14 cellular contexts compared by ENCODE assay signal in the genomic region with DNA sequence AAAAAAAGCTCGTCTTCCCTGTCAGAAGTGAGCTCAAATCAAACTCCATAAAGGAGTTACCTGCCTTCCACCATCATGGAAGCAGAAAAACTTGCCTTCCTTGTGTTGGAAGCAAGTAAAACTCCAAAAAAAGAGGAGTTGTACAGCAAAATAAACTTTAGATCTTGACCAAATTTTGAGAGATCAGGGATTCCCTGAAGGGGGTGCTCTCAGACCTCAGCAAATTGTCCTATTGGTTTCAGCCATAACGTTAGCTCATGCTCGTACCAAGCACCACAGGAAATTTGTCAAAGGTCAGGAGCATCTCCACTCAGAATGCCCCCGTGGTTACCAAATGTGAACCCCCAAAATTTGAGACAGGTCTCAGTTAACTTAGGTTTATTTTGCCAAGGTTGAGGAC. TPM values are rescaled to one million over a fixed set of nuclear protein-coding genes. Genes with fewer than 3 reads are reported as not detected.
DNase-seq lines count a peak whose midpoint lies in the region; ATAC-seq and TF ChIP-seq lines count a peak whose summit lies in the region.
"Not testable (repeated sequence)": the region's sequence is repeated elsewhere in the genome, so short reads cannot be mapped to it uniquely, and the experiment has no call there.
"Had no signal": no experiment of that assay in that cellular context is flagged by ENCODE, and none has a peak within 500 bp of the region (broad histone marks: within the 10 kb centered on the region; RNA-seq: fewer than 3 reads in every experiment).

No MANE protein-coding gene starts in this region.

- H4K5ac ChIP-seq in mesendoderm (ENCODE audit: low read length): not testable (repeated sequence)

- TF ChIP-seq CTCF in GM12872 (IDR thresholded peaks at IDR 0.05; ENCODE audit: insufficient read depth, low read depth, low read length): peak; percentile 29; the same call in 1 of the 3 replicates
- not testable (repeated sequence) for TF ChIP-seq CTCF in Peyer's patch (IDR thresholded peaks at IDR 0.05); colonic mucosa (IDR thresholded peaks at IDR 0.05); stomach (IDR thresholded peaks at IDR 0.05)

- not testable (repeated sequence) for TF ChIP-seq POLR2A in Peyer's patch (IDR thresholded peaks at IDR 0.05); stomach (IDR thresholded peaks at IDR 0.05)

- H3K9ac ChIP-seq in colonic mucosa (ENCODE audit: low read depth in 2 of 2, low read length in 2 of 2); mesendoderm (ENCODE audit: low read length): not testable (repeated sequence)

- H2AK5ac ChIP-seq in mesendoderm (ENCODE audit: low read length): not testable (repeated sequence)

- H3K4me1 ChIP-seq in Peyer's patch (peaks cover 0 to 33% (median 0%) of the 10 kb centered on the region in 4 donors), stomach (peaks cover 19 to 41% (median 21%) of the 10 kb centered on the region in 4 donors)
- H3K4me1 ChIP-seq in colonic mucosa; mesendoderm (ENCODE audit: control insufficient read depth, low read depth, low read length): not testable (repeated sequence)

- not testable (repeated sequence) for H3K23ac ChIP-seq in mesendoderm (ENCODE audit: low read length)

- H3K27ac ChIP-seq in Peyer's patch (peak overlapping the region in 3 of 4 donors; percentile 40 to 77 (median 73)), colonic mucosa (peak overlapping the region; percentile 80), stomach (peak overlapping the region in 4 of 5 donors; percentile 40 to 69 (median 56))
- H3K27ac ChIP-seq in mesendoderm (ENCODE audit: low read depth, low read length): not testable (repeated sequence)

- H2BK120ac ChIP-seq in mesendoderm (ENCODE audit: low read depth, low read length): not testable (repeated sequence)

- ATAC-seq in left lobe of liver: peak; percentile 26

- not testable (repeated sequence) for H3K4ac ChIP-seq in mesendoderm (ENCODE audit: low read depth, low read length)

- not testable (repeated sequence) for DNase-seq in Peyer's patch; colonic mucosa; left lobe of liver (ENCODE audit: low spot score); stomach
- peak; percentile 9 for DNase-seq in mesendoderm

- not testable (repeated sequence) for H3K36me3 ChIP-seq in Peyer's patch; colonic mucosa; mesendoderm (ENCODE audit: control insufficient read depth, insufficient read depth, low read length); stomach

- not testable (repeated sequence) for H3K9me3 ChIP-seq in Peyer's patch, colonic mucosa
- peaks cover 0 to 17% (median 5%) of the 10 kb centered on the region in 4 donors for H3K9me3 ChIP-seq in stomach

- not testable (repeated sequence) for H3K18ac ChIP-seq in mesendoderm (ENCODE audit: low read length)

- intact Hi-C loops in colonic mucosa (cut with DNase I); stomach (cut with DNase I; ENCODE audit: low total_unique reads): not testable (repeated sequence)

- not testable (repeated sequence) for H3K27me3 ChIP-seq in Peyer's patch; colonic mucosa; mesendoderm (ENCODE audit: insufficient read depth, low read length, poor library complexity); stomach

- not testable (repeated sequence) for TF ChIP-seq EP300 in stomach (IDR thresholded peaks at IDR 0.05)

- H3K56ac ChIP-seq in mesendoderm (ENCODE audit: low read length): not testable (repeated sequence)

- no CpG with 5 or more reads among the region's 4 CpGs for WGBS in mesendoderm (ENCODE audit: extremely low coverage, insufficient coverage, low lambda C conversion rate)
- WGBS in stomach, 5 donors: 78 to 84% (median 80%) methylated on average over 4 of the region's 4 CpGs

- not testable (repeated sequence) for H2BK5ac ChIP-seq in mesendoderm (ENCODE audit: low read length)

- H3K4me2 ChIP-seq in mesendoderm (ENCODE audit: low read length): not testable (repeated sequence)

- not testable (repeated sequence) for H4K8ac ChIP-seq in mesendoderm (ENCODE audit: low read depth, low read length)

- not testable (repeated sequence) for H3K79me2 ChIP-seq in mesendoderm (ENCODE audit: control insufficient read depth, insufficient read depth, low read length)

- not testable (repeated sequence) for H3K4me3 ChIP-seq in Peyer's patch; colonic mucosa; mesendoderm (ENCODE audit: low read length); stomach

- H2BK15ac ChIP-seq in mesendoderm (replicated peaks; ENCODE audit: low read depth): not testable (repeated sequence)

- not testable (repeated sequence) for H3K79me1 ChIP-seq in mesendoderm (ENCODE audit: low read length)

RNA-seq across cellular contexts. Expression of a gene that starts 28.7 kb away (rescaled TPM):
- total RNA-seq in Peyer's patch (100 to 1,000 TPM in 3 of 4 donors, 10 to 100 TPM in 1; 47.0 to 200 (median 135) TPM), colonic mucosa (100 to 1,000 TPM; 646 to 707 TPM), left lobe of liver (0.13 TPM), stomach (100 to 1,000 TPM in 2 of 5 donors, 10 to 100 TPM in 1, 1 to 10 TPM in 2; 7.6 to 581 (median 25.3) TPM)
- polyA plus RNA-seq in mesendoderm (2013, experiment 1 of 2): 0.07 TPM
- 0.04 TPM for polyA plus RNA-seq in mesendoderm (2013, experiment 2 of 2)
- 100 to 1,000 TPM in 1 of 3 donors, 10 to 100 TPM in 2; 11.9 to 200 (median 52.8) TPM for polyA plus RNA-seq in stomach
- total RNA-seq: A172; A673; CD4-positive, alpha-beta memory T cell; Daoy; G401; GM23338; H9 had no signal
- polyA plus RNA-seq: BJ; CD4-positive, alpha-beta memory T cell had no signal
